ENCODE assay signal across 10 cellular contexts in genomic region chr5:68141494-68141893, GRCh38.
DNase-seq lines count a peak whose midpoint lies in the region; ATAC-seq and TF ChIP-seq lines count a peak whose summit lies in the region.
"Had no signal": no experiment of that assay in that cellular context is flagged by ENCODE, and none has a peak within 500 bp of the region (broad histone marks: within the 10 kb centered on the region; RNA-seq: fewer than 3 reads in every experiment).

No MANE protein-coding gene starts in this region.

- no peak overlapping the region for H3K27ac Mint-ChIP-seq in natural killer cell

- no peak for TF ChIP-seq CTCF in natural killer cell (IDR thresholded peaks at IDR 0.05)

- H3K9me3 Mint-ChIP-seq in natural killer cell, result peaks cover 0 to 2% of the 10 kb centered on the region in 2 donors

- ATAC-seq in GM18519 (IDR thresholded peaks at IDR 0.05; ENCODE audit: low FRiP score, unreplicated experiment) (peak; percentile 43), natural killer cell (peak; percentile 29 to 52 (median 40))

- H3K36me3 Mint-ChIP-seq in natural killer cell, result no peaks in the 10 kb centered on the region

- in situ Hi-C loops in G401 (cut with HindIII; ENCODE audit: low sequenced_read_pairs), result no loop called here

- H3K27me3 Mint-ChIP-seq in natural killer cell (ENCODE audit: low read depth in 2 of 2), result peaks cover 4 to 18% of the 10 kb centered on the region in 2 donors

- no peak overlapping the region for H3K4me3 Mint-ChIP-seq in natural killer cell

- DNase-seq in H4 (ENCODE audit: low spot score) (peak; percentile 6), T1000 (lab: John Stamatoyannopoulos, UW) (peak; percentile 14), natural killer cell (no peak), G401 (ENCODE audit: low spot score) (no peak), mesenteric fat pad (ENCODE audit: low spot score) (no peak), putamen (ENCODE audit: low spot score) (no peak)
- DNase-seq in stimulated activated CD4-positive, alpha-beta T cell treated with anti-CD3 and anti-CD28 coated beads, Interleukin-1b, Interleukin-23, amount 100 ng/mL, for 48 hours, result no peak
- DNase-seq: adrenal gland; stimulated activated CD4-positive, alpha-beta T cell treated with anti-CD3 and anti-CD28 coated beads, Interleukin-4, amount 100 ng/mL, for 24 hours had no signal

- no peaks in the 10 kb centered on the region for H3K4me1 Mint-ChIP-seq in natural killer cell

- intact Hi-C loops in natural killer cell (cut with micrococcal nuclease), result no loop called here

Comparison
In these comparisons a context has a peak if more than half of its experiments do, and no peak if none do; other contexts are left out.
1. DNase-seq: peak in H4 (single experiment) and T1000 (single experiment); none in natural killer cell (single experiment), G401 (single experiment), mesenteric fat pad (single experiment), putamen (single experiment) and stimulated activated CD4-positive, alpha-beta T cell treated with anti-CD3 and anti-CD28 coated beads, Interleukin-1b, Interleukin-23, amount 100 ng/mL, for 48 hours (single experiment).